29 cellular contexts compared by ENCODE assay signal in genomic region chr5:142537938-142538337, GRCh38.
DNase-seq lines count a peak whose midpoint lies in the region; ATAC-seq and TF ChIP-seq lines count a peak whose summit lies in the region.
"Had no signal": no experiment of that assay in that cellular context is flagged by ENCODE, and none has a peak within 500 bp of the region (broad histone marks: within the 10 kb centered on the region; RNA-seq: fewer than 3 reads in every experiment).

No MANE protein-coding gene starts in this region.

- no peak overlapping the region for H3K4me2 ChIP-seq in mammary epithelial cell (ENCODE audit: insufficient read depth, low read depth, low read length)
- H3K4me2 ChIP-seq: A549 had no signal

- no peak overlapping the region for H2AFZ ChIP-seq in mammary epithelial cell (ENCODE audit: low read depth, low read length)

- H3K9ac ChIP-seq in mammary epithelial cell (ENCODE audit: insufficient read depth, low read length) = no peak overlapping the region

- H3K4me3 ChIP-seq in mammary epithelial cell (replicated peaks in 1 of 3; ENCODE audit: insufficient read depth in 1 of 3, low read depth in 2 of 3, low read length in 3 of 3) = no peak overlapping the region
- H3K4me3 ChIP-seq: A549, adrenal gland, colonic mucosa, psoas muscle had no signal

- dilution Hi-C loops in mammary epithelial cell (cut with HindIII; ENCODE audit: low sequenced_read_pairs) = no loop called here

- peaks cover 6% of the 10 kb centered on the region for H3K4me1 Mint-ChIP-seq in activated T-cell treated with anti-CD3 and anti-CD28 coated beads, Interleukin-2, amount 50 U/mL, for 72 hours (ENCODE audit: low read depth)
- H3K4me1 Mint-ChIP-seq: memory B cell had no signal

- H3K79me2 ChIP-seq in mammary epithelial cell (ENCODE audit: insufficient read depth, low read length) = no peaks in the 10 kb centered on the region

- no peak overlapping the region for H3K4me3 Mint-ChIP-seq in activated T-cell treated with anti-CD3 and anti-CD28 coated beads, Interleukin-2, amount 50 U/mL, for 72 hours
- H3K4me3 Mint-ChIP-seq: memory B cell, WTC11 had no signal

- H4K20me1 ChIP-seq in mammary epithelial cell (ENCODE audit: insufficient read depth, low read length) = no peaks in the 10 kb centered on the region

- no peak overlapping the region for H3K27ac ChIP-seq in mammary epithelial cell (ENCODE audit: insufficient read depth, low read depth, low read length)
- H3K27ac ChIP-seq: A549, adrenal gland, colonic mucosa, psoas muscle had no signal

- TF ChIP-seq CTCF in mammary epithelial cell (conservative IDR thresholded peaks at IDR 0.05 in 1 of 2, IDR thresholded peaks at IDR 0.05 in 1 of 2; ENCODE audit: extremely low read depth in 1 of 2, insufficient read depth in 1 of 2, low read depth in 1 of 2, low read length in 2 of 2) = no peak

- intact Hi-C loops in mammary epithelial cell (cut with micrococcal nuclease) = no loop called here

- no peaks in the 10 kb centered on the region for H3K4me1 ChIP-seq in mammary epithelial cell (ENCODE audit: insufficient read depth, low read length)
- H3K4me1 ChIP-seq: A549, adrenal gland, BE2C, colonic mucosa, psoas muscle had no signal

- H3K9me3 Mint-ChIP-seq in activated T-cell treated with anti-CD3 and anti-CD28 coated beads, Interleukin-2, amount 50 U/mL, for 72 hours = peaks cover 0 to 7% of the 10 kb centered on the region in 2 donors

- no peaks in the 10 kb centered on the region for H3K36me3 ChIP-seq in mammary epithelial cell (ENCODE audit: insufficient read depth, low read length)
- H3K36me3 ChIP-seq: adrenal gland, BE2C, colonic mucosa had no signal

- CTCF ChIA-PET in mammary epithelial cell (lab: Charles Lee; ENCODE audit: low non-redundant PET) = no interaction called here

- WGBS in mammary epithelial cell (ENCODE audit: low coverage, missing lambda C conversion rate) = 42% methylated on average over 3 of the region's 3 CpGs

- H3K27me3 ChIP-seq in mammary epithelial cell (ENCODE audit: insufficient read depth, low read length) = no peaks in the 10 kb centered on the region
- H3K27me3 ChIP-seq: adrenal gland, BE2C, colonic mucosa had no signal

- H3K36me3 Mint-ChIP-seq in activated T-cell treated with anti-CD3 and anti-CD28 coated beads, Interleukin-2, amount 50 U/mL, for 72 hours (ENCODE audit: insufficient read depth in 2 of 2) = no peaks in the 10 kb centered on the region

- BruUV-seq in mammary epithelial cell (replicated peaks; lab: Mats Ljungman, UMichigan) = no TSS peak

- H3K9me3 ChIP-seq in mammary epithelial cell (replicated peaks; ENCODE audit: insufficient read depth, low read length) = no peaks in the 10 kb centered on the region
- H3K9me3 ChIP-seq: adrenal gland, BE2C, colonic mucosa had no signal

- in situ Hi-C loops in mammary epithelial cell (cut with MboI; ENCODE audit: low sequenced_read_pairs in 2 of 2) = loop anchor here in 1 of 2 donors (25.0 kb wide), 1 partner anchor 526 kb away; the partner anchor contains the start of gene GNPDA1

- peak overlapping the region; percentile 67 for H3K27ac Mint-ChIP-seq in activated T-cell treated with anti-CD3 and anti-CD28 coated beads, Interleukin-2, amount 50 U/mL, for 72 hours
- H3K27ac Mint-ChIP-seq: memory B cell, WTC11 had no signal

- no peaks in the 10 kb centered on the region for H3K27me3 Mint-ChIP-seq in activated T-cell treated with anti-CD3 and anti-CD28 coated beads, Interleukin-2, amount 50 U/mL, for 72 hours (ENCODE audit: low read depth)

- ATAC-seq in activated T-cell treated with anti-CD3 and anti-CD28 coated beads, Interleukin-2, amount 50 U/mL, for 72 hours (replicated peaks in 1 of 2) = peak; percentile 40 to 85
- no peak for ATAC-seq in GM18868 (IDR thresholded peaks at IDR 0.05; ENCODE audit: unreplicated experiment)
- no peak for ATAC-seq in HG02970 (IDR thresholded peaks at IDR 0.05; ENCODE audit: low FRiP score, unreplicated experiment)
- ATAC-seq: A549, psoas muscle, WTC11 had no signal

- peak in 1 of 2 donors; percentile 20 for DNase-seq in activated T-cell treated with anti-CD3 and anti-CD28 coated beads, Interleukin-2, amount 50 U/mL, for 72 hours
- no peak for DNase-seq in activated T-cell treated with anti-CD3 and anti-CD28 coated beads, Interleukin-2, amount 50 U/mL, for 48 hours
- peak; percentile 40 for DNase-seq in HCEC 1CT
- peak; percentile 28 for DNase-seq in mammary epithelial cell
- DNase-seq in lung microvascular endothelial cell (ENCODE audit: low read depth in 2 of 2) = peak; percentile 60 to 82
- no peak for DNase-seq in iPS-NIHi7 (ENCODE audit: extremely low spot score)
- DNase-seq: activated CD4-positive, alpha-beta T cell treated with anti-CD3 and anti-CD28 coated beads, Interleukin-2, amount 50 U/mL, for 4 hours; activated gamma-delta T cell treated with Interleukin-2 at 50 U/mL for 16 hours; activated T-cell treated with anti-CD3 and anti-CD28 coated beads for 4 hours; adrenal gland; BE2C; colonic mucosa; DMS53; GF-D8; glutamatergic neuron; H7; kidney glomerular epithelial cell; NCI-H1694 treated with DMSO at 0.1 percent for 48 hours; NCI-H748 treated with DMSO at 0.1 percent for 48 hours; nucleus accumbens; psoas muscle; Right ventricle myocardium superior; T-helper 9 cell; trophoblast cell had no signal

Comparison
In these comparisons a context has a peak if more than half of its experiments do, and no peak if none do; other contexts are left out.
1. ATAC-seq: peak in activated T-cell treated with anti-CD3 and anti-CD28 coated beads, Interleukin-2, amount 50 U/mL, for 72 hours (2 of 2); none in GM18868 (single experiment) and HG02970 (single experiment).
2. DNase-seq: peak in HCEC 1CT (single experiment), mammary epithelial cell (single experiment) and lung microvascular endothelial cell (2 of 2); none in activated T-cell treated with anti-CD3 and anti-CD28 coated beads, Interleukin-2, amount 50 U/mL, for 48 hours (0 of 2) and iPS-NIHi7 (single experiment).